Comparison of ENCODE assay signal across 13 cellular contexts in the genomic region with DNA sequence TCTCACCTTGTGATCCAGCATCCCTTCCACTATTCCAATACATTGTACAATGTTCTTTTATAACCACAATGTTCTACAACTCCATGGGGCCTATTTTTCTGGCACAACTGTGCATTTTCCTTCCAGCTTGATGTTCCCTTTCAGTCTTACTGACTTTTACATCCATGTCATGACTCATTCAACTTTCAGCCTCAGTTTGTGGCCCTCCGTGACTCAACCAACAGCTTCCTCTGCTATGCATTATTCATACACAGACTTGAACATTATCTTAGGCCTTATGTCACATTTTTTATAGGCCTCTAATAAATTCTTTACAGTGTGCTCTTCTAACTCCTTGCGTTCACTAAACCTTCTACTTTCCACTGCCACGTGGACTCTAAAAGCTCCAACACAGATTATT.
DNase-seq lines count a peak whose midpoint lies in the region; ATAC-seq, FAIRE-seq and TF ChIP-seq lines count a peak whose summit lies in the region.
"Had no signal": no experiment of that assay in that cellular context is flagged by ENCODE, and none has a peak within 500 bp of the region (broad histone marks: within the 10 kb centered on the region; RNA-seq: fewer than 3 reads in every experiment).

No MANE protein-coding gene starts in this region.

- H3K9me3 ChIP-seq in WERI-Rb-1 (ENCODE audit: severe bottlenecking), result no peaks in the 10 kb centered on the region
- H3K9me3 ChIP-seq: lower lobe of right lung had no signal

- no peak overlapping the region for H3K27ac ChIP-seq in WERI-Rb-1
- H3K27ac ChIP-seq: lower lobe of right lung had no signal

- peak; percentile 33 for DNase-seq in AG20443 (ENCODE audit: low spot score)
- peak; percentile 94 for DNase-seq in HT1080 (ENCODE audit: low read depth)
- DNase-seq in amniotic stem cell (lab: John Stamatoyannopoulos, UW), result peak; percentile 34
- DNase-seq in glomerular visceral epithelial cell (ENCODE audit: extremely low spot score), result peak; percentile 72
- DNase-seq in germinal center (ENCODE audit: low spot score), result no peak
- DNase-seq in GM12891 (ENCODE audit: insufficient read length, low spot score), result no peak
- no peak for DNase-seq in WERI-Rb-1
- DNase-seq: activated CD8-positive, alpha-beta T cell treated with anti-CD3 and anti-CD28 coated beads for 36 hours; activated naive CD4-positive, alpha-beta T cell; CD4-positive, alpha-beta memory T cell; lower lobe of right lung; NCI-H1694 treated with DMSO at 0.1 percent for 48 hours had no signal

- no peak for FAIRE-seq in GM12891 (lab: Jason Lieb, UNC)

- no peak for TF ChIP-seq CTCF in WERI-Rb-1 (IDR thresholded peaks at IDR 0.05; ENCODE audit: low read depth, low read length)

- no peak for TF ChIP-seq POLR2A in GM12891 (IDR thresholded peaks at IDR 0.05; ENCODE audit: low read depth, low read length)

- ATAC-seq in HG03432 (IDR thresholded peaks at IDR 0.05; ENCODE audit: unreplicated experiment), result no peak
- ATAC-seq: activated CD8-positive, alpha-beta T cell treated with anti-CD3 and anti-CD28 coated beads for 36 hours; lower lobe of right lung had no signal

- no peaks in the 10 kb centered on the region for H3K27me3 ChIP-seq in WERI-Rb-1 (ENCODE audit: insufficient read depth, low read depth, severe bottlenecking)

- no peak overlapping the region for H3K4me3 ChIP-seq in WERI-Rb-1 (ENCODE audit: low read depth, low read length)
- H3K4me3 ChIP-seq: lower lobe of right lung had no signal

- no peaks in the 10 kb centered on the region for H3K36me3 ChIP-seq in WERI-Rb-1
- H3K36me3 ChIP-seq: lower lobe of right lung had no signal

TF ChIP-seq in GM12891, 5 proteins besides CTCF, POLR2A, EP300 and RAD21:
- TF ChIP-seq POLR2AphosphoS5 (IDR thresholded peaks at IDR 0.05; ENCODE audit: low read depth, low read length), result no peak
- TF ChIP-seq POU2F2 (IDR thresholded peaks at IDR 0.05; ENCODE audit: low read depth, low read length), result no peak

Comparison
In these comparisons a context has a peak if more than half of its experiments do, and no peak if none do; other contexts are left out.
1. DNase-seq: peak in AG20443 (single experiment), HT1080 (single experiment), amniotic stem cell (single experiment) and glomerular visceral epithelial cell (single experiment); none in germinal center (single experiment), GM12891 (single experiment) and WERI-Rb-1 (single experiment).